6 cellular contexts compared by ENCODE assay signal in genomic region chr22:26328221-26328620, GRCh38.
"Had no signal": no experiment of that assay in that cellular context is flagged by ENCODE, and none has a peak within 500 bp of the region (broad histone marks: within the 10 kb centered on the region; RNA-seq: fewer than 3 reads in every experiment).

No MANE protein-coding gene starts in this region.

- H3K27ac ChIP-seq: HL-60, KMS-11 had no signal

- H3K4me2 ChIP-seq: KMS-11 had no signal

- H3K9ac ChIP-seq: KMS-11 had no signal

- DNase-seq: IMR-90, Karpas-422, KBM-7, KG1 had no signal
